8 cellular contexts compared by ENCODE assay signal in genomic region chr6:39228992-39229767, GRCh38. TPM values are rescaled to one million over a fixed set of nuclear protein-coding genes. Genes with fewer than 3 reads are reported as not detected.
A peak's percentile ranks its signal among the peaks of the same experiment; 100 is the strongest.
DNase-seq lines count a peak whose midpoint lies in the region; ATAC-seq and TF ChIP-seq lines count a peak whose summit lies in the region.

Gene KCNK5 (minus strand): TSS chr6:39229475. CDS start chr6:39229111, 364 bp downstream.

- no peak within 1 kb of the TSS for H3K27ac Mint-ChIP-seq in T-helper 17 cell

- H3K27me3 Mint-ChIP-seq in T-helper 17 cell: peaks cover 47% of the 10 kb centered on the region

- H3K27ac ChIP-seq in smooth muscle cell (ENCODE audit: low read depth): no peak within 1 kb of the TSS

- peaks cover 5% of the 10 kb centered on the region for H3F3A ChIP-seq in smooth muscle cell (ENCODE audit: low read depth)

- TF ChIP-seq CTCF in smooth muscle cell (IDR thresholded peaks at IDR 0.05; ENCODE audit: borderline replicate concordance, insufficient read depth, poor library complexity, severe bottlenecking): peak; percentile 33

- peaks cover 2% of the 10 kb centered on the region for H3K36me3 Mint-ChIP-seq in T-helper 17 cell (ENCODE audit: low read depth)

- H3K9ac ChIP-seq in smooth muscle cell (ENCODE audit: low read depth): no peak within 1 kb of the TSS

- H3K9me3 ChIP-seq in MG63 (no peaks in the 10 kb centered on the region), T-helper 17 cell (ENCODE audit: control insufficient read depth, low read length, poor library complexity, severe bottlenecking) (no peaks in the 10 kb centered on the region), smooth muscle cell (replicated peaks; ENCODE audit: low read depth) (no peaks in the 10 kb centered on the region)

- peak within 1 kb of the TSS; percentile 93 for H2AFZ ChIP-seq in smooth muscle cell (ENCODE audit: low read depth)

- WGBS in smooth muscle cell (ENCODE audit: low lambda C conversion rate): 3% methylated on average over 71 of the region's 73 CpGs

- H3K4me1 ChIP-seq in smooth muscle cell (ENCODE audit: low read depth): peaks cover 19% of the 10 kb centered on the region

- H3K36me3 ChIP-seq in MG63: no peaks in the 10 kb centered on the region
- H3K36me3 ChIP-seq in smooth muscle cell (ENCODE audit: low read depth): no peaks in the 10 kb centered on the region

- H4K20me1 ChIP-seq in smooth muscle cell (ENCODE audit: low read depth): no peaks in the 10 kb centered on the region

- ATAC-seq in GM21526 (IDR thresholded peaks at IDR 0.05; ENCODE audit: low FRiP score, unreplicated experiment) (peak; percentile 61), T-helper 17 cell (peak; percentile 87)

- H3K4me3 ChIP-seq in MG63: peak within 1 kb of the TSS; percentile 62
- peak within 1 kb of the TSS; percentile 62 for H3K4me3 ChIP-seq in smooth muscle cell

- H3K79me2 ChIP-seq in smooth muscle cell (ENCODE audit: low read depth): no peaks in the 10 kb centered on the region

- H3K27me3 ChIP-seq in MG63 (no peaks in the 10 kb centered on the region), smooth muscle cell (ENCODE audit: low read depth) (peaks cover 28% of the 10 kb centered on the region)

- peak within 1 kb of the TSS; percentile 95 for H3K4me2 ChIP-seq in smooth muscle cell

- DNase-seq in COLO668 (lab: John Stamatoyannopoulos, UW; ENCODE audit: unreplicated experiment): peak; percentile 68
- DNase-seq in MG63: peak; percentile 82
- DNase-seq in T-helper 17 cell: peak; percentile 33 to 35 (median 33)
- peak; percentile 54 for DNase-seq in astrocyte of the hippocampus (ENCODE audit: low read depth, low spot score)
- peak; percentile 98 for DNase-seq in iPS-NIHi11 (ENCODE audit: low spot score)
- DNase-seq in smooth muscle cell (lab: John Stamatoyannopoulos, UW; ENCODE audit: unreplicated experiment): peak; percentile 25
- no peak for DNase-seq in amniotic stem cell (lab: John Stamatoyannopoulos, UW)

- peaks cover 31% of the 10 kb centered on the region for H3K4me1 Mint-ChIP-seq in T-helper 17 cell

- H3K4me3 Mint-ChIP-seq in T-helper 17 cell: peak within 1 kb of the TSS; percentile 80

RNA-seq across cellular contexts. Expression of gene KCNK5, which starts in this region (rescaled TPM):
- 2.4 and 2.8 TPM in 2 replicates for total RNA-seq in MG63 (2014; rRNA removed; shearing (Covaris generic); ENCODE audit: low replicate concordance)
- total RNA-seq in T-helper 17 cell (under 1 TPM; 0.78 to 0.87 TPM), smooth muscle cell (0.04 TPM in 1 of 2 replicates, not detected in the other)
- polyA plus RNA-seq in smooth muscle cell: 0.35 TPM in 1 of 2 replicates, not detected in the other

Comparison
In these comparisons a context has a peak if more than half of its experiments do, and no peak if none do; other contexts are left out.
1. Peak in DNase-seq and ATAC-seq in T-helper 17 cell; RNA of the gene not detected or under 1 TPM.
2. Peak in DNase-seq, H3K4me3 ChIP-seq and H3K4me2 ChIP-seq in smooth muscle cell; RNA of the gene not detected or under 1 TPM.